In the genomic region with DNA sequence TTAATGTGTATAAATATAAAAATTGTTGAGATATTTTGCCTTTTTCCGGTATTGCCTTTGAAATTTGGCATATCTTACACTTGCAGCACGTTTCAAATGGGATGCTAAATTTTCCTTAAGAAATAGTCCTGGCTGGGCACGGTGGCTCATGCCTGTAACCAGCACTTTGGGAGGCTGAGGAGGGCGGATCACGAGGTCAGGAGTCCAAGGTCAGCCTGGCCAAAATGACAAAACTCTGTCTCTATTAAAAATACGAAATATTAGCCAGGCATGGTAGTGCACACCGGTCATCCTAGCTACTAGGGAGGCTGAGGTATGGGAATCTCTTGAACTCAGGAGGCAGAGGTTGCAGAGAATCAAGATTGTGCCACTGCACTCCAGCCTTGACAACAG, we compare ENCODE assay signal across 3 cellular contexts.
TF ChIP-seq lines count a peak whose summit lies in the region.

No MANE protein-coding gene starts in this region.

TF ChIP-seq in liver, 16 proteins besides CTCF, POLR2A, EP300 and RAD21:
- TF ChIP-seq FOXA1 (IDR thresholded peaks at IDR 0.05) (no peak), HNF4A (conservative IDR thresholded peaks at IDR 0.05) (peak; percentile 60 to 74)
TF ChIP-seq in liver: peak in this region for 1.

TF ChIP-seq in HepG2, 621 proteins besides CTCF, POLR2A, EP300 and RAD21:
- no peak for TF ChIP-seq RFXAP (CRISPR knock-in tag; IDR thresholded peaks at IDR 0.05; ENCODE audit: borderline replicate concordance)
- TF ChIP-seq ZNF333 (CRISPR knock-in tag; IDR thresholded peaks at IDR 0.05; ENCODE audit: borderline replicate concordance): no peak
- TF ChIP-seq IKZF1 (IDR thresholded peaks at IDR 0.05): no peak
- TF ChIP-seq ZNF382 (CRISPR knock-in tag; IDR thresholded peaks at IDR 0.05; ENCODE audit: borderline replicate concordance): no peak
- no peak for TF ChIP-seq ZBTB42 (CRISPR knock-in tag; IDR thresholded peaks at IDR 0.05)
- no peak for TF ChIP-seq GTF2F1 (IDR thresholded peaks at IDR 0.05; ENCODE audit: low read length)
- no peak for TF ChIP-seq ZNF251 (CRISPR knock-in tag; IDR thresholded peaks at IDR 0.05)
TF ChIP-seq in HepG2: peak in this region for 0.

TF ChIP-seq in GM12878, 131 proteins besides CTCF, POLR2A, EP300 and RAD21:
- TF ChIP-seq PAX8 (IDR thresholded peaks at IDR 0.05) (no peak), YBX1 (IDR thresholded peaks at IDR 0.05) (no peak), NFYA (IDR thresholded peaks at IDR 0.05; ENCODE audit: borderline replicate concordance, low read depth, low read length) (no peak), JUND (IDR thresholded peaks at IDR 0.05; ENCODE audit: low read depth, low read length) (no peak), POLR2AphosphoS2 (IDR thresholded peaks at IDR 0.05; ENCODE audit: low read depth, low read length) (no peak), FOS (IDR thresholded peaks at IDR 0.05; ENCODE audit: borderline replicate concordance, extremely low read depth, insufficient read length) (no peak), STAT1 (conservative IDR thresholded peaks at IDR 0.05) (no peak), MTA2 (IDR thresholded peaks at IDR 0.05; ENCODE audit: low read depth) (no peak), FOXM1 (IDR thresholded peaks at IDR 0.05; ENCODE audit: low read depth, low read length) (no peak), ZNF274 (IDR thresholded peaks at IDR 0.05; ENCODE audit: insufficient read depth, insufficient read length) (no peak), NR2F1 (conservative IDR thresholded peaks at IDR 0.05) (no peak), ZNF384 (IDR thresholded peaks at IDR 0.05; ENCODE audit: borderline replicate concordance, low read depth, low read length) (no peak)
- TF ChIP-seq, protein P1, sequence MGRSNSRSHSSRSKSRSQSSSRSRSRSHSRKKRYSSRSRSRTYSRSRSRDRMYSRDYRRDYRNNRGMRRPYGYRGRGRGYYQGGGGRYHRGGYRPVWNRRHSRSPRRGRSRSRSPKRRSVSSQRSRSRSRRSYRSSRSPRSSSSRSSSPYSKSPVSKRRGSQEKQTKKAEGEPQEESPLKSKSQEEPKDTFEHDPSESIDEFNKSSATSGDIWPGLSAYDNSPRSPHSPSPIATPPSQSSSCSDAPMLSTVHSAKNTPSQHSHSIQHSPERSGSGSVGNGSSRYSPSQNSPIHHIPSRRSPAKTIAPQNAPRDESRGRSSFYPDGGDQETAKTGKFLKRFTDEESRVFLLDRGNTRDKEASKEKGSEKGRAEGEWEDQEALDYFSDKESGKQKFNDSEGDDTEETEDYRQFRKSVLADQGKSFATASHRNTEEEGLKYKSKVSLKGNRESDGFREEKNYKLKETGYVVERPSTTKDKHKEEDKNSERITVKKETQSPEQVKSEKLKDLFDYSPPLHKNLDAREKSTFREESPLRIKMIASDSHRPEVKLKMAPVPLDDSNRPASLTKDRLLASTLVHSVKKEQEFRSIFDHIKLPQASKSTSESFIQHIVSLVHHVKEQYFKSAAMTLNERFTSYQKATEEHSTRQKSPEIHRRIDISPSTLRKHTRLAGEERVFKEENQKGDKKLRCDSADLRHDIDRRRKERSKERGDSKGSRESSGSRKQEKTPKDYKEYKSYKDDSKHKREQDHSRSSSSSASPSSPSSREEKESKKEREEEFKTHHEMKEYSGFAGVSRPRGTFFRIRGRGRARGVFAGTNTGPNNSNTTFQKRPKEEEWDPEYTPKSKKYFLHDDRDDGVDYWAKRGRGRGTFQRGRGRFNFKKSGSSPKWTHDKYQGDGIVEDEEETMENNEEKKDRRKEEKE (IDR thresholded peaks at IDR 0.05): no peak
TF ChIP-seq in GM12878: peak in this region for 0.
